Comparison of ENCODE assay signal across 8 cellular contexts in genomic region chr19:44072543-44073401, GRCh38. TPM values are rescaled to one million over a fixed set of nuclear protein-coding genes. Genes with fewer than 3 reads are reported as not detected.
DNase-seq lines count a peak whose midpoint lies in the region; ATAC-seq and TF ChIP-seq lines count a peak whose summit lies in the region.

No MANE protein-coding gene starts in this region.

- peak overlapping the region; percentile 70 for H3K4me3 ChIP-seq in GM12864 (ENCODE audit: low read depth, low read length)
- H3K4me3 ChIP-seq in epithelial cell of esophagus (ENCODE audit: low read length) = peak overlapping the region; percentile 94

- H3K36me3 Mint-ChIP-seq in natural killer cell = no peaks in the 10 kb centered on the region

- intact Hi-C loops in natural killer cell (cut with micrococcal nuclease) = loop anchor here (1.0 kb wide), 1 partner anchor 22 kb away; the partner anchor contains the start of gene ZNF224

- peaks cover 3 to 12% of the 10 kb centered on the region in 2 donors for H3K9me3 Mint-ChIP-seq in natural killer cell

- DNase-seq in GM12864 (ENCODE audit: low read depth) (no peak), RKO (ENCODE audit: low spot score) (peak; percentile 43), epithelial cell of esophagus (ENCODE audit: low read depth) (peak; percentile 8), natural killer cell (no peak), NCI-H2107 (lab: John Stamatoyannopoulos, UW) (no peak), NCI-H2171 treated with DMSO at 0.1 percent for 48 hours (lab: John Stamatoyannopoulos, UW) (no peak), CD1c-positive myeloid dendritic cell (ENCODE audit: extremely low spot score) (no peak), activated gamma-delta T cell (lab: John Stamatoyannopoulos, UW) (no peak)

- ATAC-seq in natural killer cell = no peak

- peaks cover 22 to 24% of the 10 kb centered on the region in 2 donors for H3K4me1 Mint-ChIP-seq in natural killer cell

- TF ChIP-seq CTCF in GM12864 (IDR thresholded peaks at IDR 0.05; ENCODE audit: low read depth, low read length, missing control alignments) (no peak), epithelial cell of esophagus (IDR thresholded peaks at IDR 0.05; ENCODE audit: insufficient read depth, low read depth, low read length, missing control alignments) (peak; percentile 8), natural killer cell (IDR thresholded peaks at IDR 0.05) (no peak)

- no peaks in the 10 kb centered on the region for H3K27me3 Mint-ChIP-seq in natural killer cell (ENCODE audit: low read depth in 2 of 2)

- peak overlapping the region; percentile 96 for H3K4me3 Mint-ChIP-seq in natural killer cell

- H3K27ac Mint-ChIP-seq in natural killer cell = peak overlapping the region; percentile 90

RNA-seq across cellular contexts. Expression of gene ZNF284, which starts 0.8 kb away (rescaled TPM):
- 1 to 10 TPM; 3.2 to 4.6 (median 3.8) TPM for total RNA-seq in natural killer cell

RNA-seq across cellular contexts. Expression of gene ZNF223, which starts 20.9 kb away (rescaled TPM):
- total RNA-seq in natural killer cell = 1 to 10 TPM in 2 of 3 donors, under 1 TPM in 1; 0.94 to 3.3 (median 2.9) TPM

RNA-seq across cellular contexts. Expression of gene ZNF224, which starts 21.4 kb away (rescaled TPM):
- total RNA-seq in natural killer cell = 10 to 100 TPM; 52.2 to 57.6 (median 56.0) TPM

RNA-seq across cellular contexts. Expression of gene ZNF225, which starts 40.4 kb away (rescaled TPM):
- 1 to 10 TPM; 1.5 to 3.6 (median 3.0) TPM for total RNA-seq in natural killer cell

RNA-seq across cellular contexts. Expression of gene ZNF222, which starts 47.6 kb away (rescaled TPM):
- 1 to 10 TPM; 5.6 to 7.6 (median 5.7) TPM for total RNA-seq in natural killer cell

Comparison
In these comparisons a context has a peak if more than half of its experiments do, and no peak if none do; other contexts are left out.
1. DNase-seq: peak in RKO (single experiment) and epithelial cell of esophagus (single experiment); none in GM12864 (single experiment), natural killer cell (single experiment), NCI-H2107 (single experiment), NCI-H2171 treated with DMSO at 0.1 percent for 48 hours (single experiment), CD1c-positive myeloid dendritic cell (single experiment) and activated gamma-delta T cell (single experiment).